In the genomic region with DNA sequence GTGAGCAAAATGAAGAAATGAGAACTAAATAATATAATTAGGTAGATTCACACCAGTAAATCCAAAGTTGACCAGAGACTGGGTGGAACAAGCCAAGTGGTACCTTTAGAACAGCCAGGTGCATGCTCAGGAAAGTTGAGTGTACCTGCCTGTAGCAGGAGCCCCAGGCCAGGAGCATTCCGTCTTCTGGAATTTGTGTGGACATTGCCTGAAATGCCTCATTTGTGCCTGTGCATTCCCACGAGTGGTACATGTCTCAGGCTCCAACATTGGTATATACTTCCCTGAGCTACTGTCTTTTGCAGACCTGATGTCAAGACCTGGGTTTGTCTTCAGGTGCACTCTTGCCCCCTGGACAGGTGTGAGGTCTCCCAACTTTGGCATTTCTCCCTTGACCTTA, we compare ENCODE assay signal across 28 cellular contexts.
DNase-seq lines count a peak whose midpoint lies in the region; TF ChIP-seq lines count a peak whose summit lies in the region.
"Had no signal": no experiment of that assay in that cellular context is flagged by ENCODE, and none has a peak within 500 bp of the region (broad histone marks: within the 10 kb centered on the region; RNA-seq: fewer than 3 reads in every experiment).

No MANE protein-coding gene starts in this region.

- no peak overlapping the region for H2BK120ac ChIP-seq in trophoblast cell (ENCODE audit: insufficient read depth, low read length, poor library complexity)

- TF ChIP-seq CTCF in spleen (IDR thresholded peaks at IDR 0.05 in 8 of 11, conservative IDR thresholded peaks at IDR 0.05 in 3 of 11) (no peak), esophagus squamous epithelium (IDR thresholded peaks at IDR 0.05) (no peak)

- no peak overlapping the region for H4K12ac ChIP-seq in trophoblast cell (ENCODE audit: low read depth, low read length)

- intact Hi-C loops in spleen (cut with DNase I; ENCODE audit: low total_unique reads) (no loop called here), esophagus squamous epithelium (cut with DNase I) (no loop called here)

- no peak overlapping the region for H2BK12ac ChIP-seq in trophoblast cell (ENCODE audit: low read length)

- DNase-seq in trophoblast cell: peak; percentile 31 to 72
- DNase-seq in spleen: peak; percentile 20
- DNase-seq in SHP77 treated with DMSO at 0.1 percent for 48 hours (lab: John Stamatoyannopoulos, UW): no peak
- no peak for DNase-seq in esophagus squamous epithelium (lab: John Stamatoyannopoulos, UW)
- DNase-seq: 8988T; ACHN; AML-193; BE2C; C1 segment of cervical spinal cord; Calu3; CD4-positive, alpha-beta memory T cell; CD4-positive, alpha-beta T cell; CD4-positive, CD25-positive, alpha-beta regulatory T cell; CD8-positive, alpha-beta memory T cell; CD8-positive, alpha-beta T cell; COR-L47; DMS 273 treated with DMSO at 0.1 percent for 48 hours; DMS153; DMS53; DMS79; DMS79 treated with DMSO at 0.1 percent for 48 hours; DND-41; EL had no signal

- H3K23ac ChIP-seq in trophoblast cell (ENCODE audit: low read length): no peak overlapping the region

- H4K8ac ChIP-seq in trophoblast cell (ENCODE audit: low read depth, low read length): no peak overlapping the region

- no peak overlapping the region for H2AFZ ChIP-seq in trophoblast cell (ENCODE audit: insufficient read depth, low read length, poor library complexity)

- no peak overlapping the region for H3K4ac ChIP-seq in trophoblast cell (ENCODE audit: low read depth, low read length)

- H3K4me3 ChIP-seq in trophoblast cell (ENCODE audit: low read depth, low read length) (no peak overlapping the region), spleen (no peak overlapping the region), esophagus squamous epithelium (no peak overlapping the region)
- H3K4me3 ChIP-seq: A549; BLaER1; BLaER1 treated with 17β-estradiol and CSF1 and Interleukin-3, amounts not matched to agents 10 nM and 100 nM had no signal

- no peak overlapping the region for H3K9ac ChIP-seq in trophoblast cell (ENCODE audit: low read length)
- H3K9ac ChIP-seq: BLaER1; BLaER1 treated with 17β-estradiol and CSF1 and Interleukin-3, amounts not matched to agents 10 nM and 100 nM had no signal

- H3K4me1 ChIP-seq in trophoblast cell (ENCODE audit: control insufficient read depth in 1 of 2, insufficient read depth in 2 of 2, low read length in 2 of 2) (no peaks in the 10 kb centered on the region), spleen (peaks cover 0 to 4% (median 0%) of the 10 kb centered on the region in 6 donors), esophagus squamous epithelium (no peaks in the 10 kb centered on the region)
- H3K4me1 ChIP-seq: A549, BE2C had no signal

- H3K9me3 ChIP-seq in trophoblast cell (ENCODE audit: insufficient read depth, low read depth, low read length) (peaks cover 8% of the 10 kb centered on the region), spleen (peaks cover 0 to 12% (median 9%) of the 10 kb centered on the region in 8 donors), esophagus squamous epithelium (peaks cover 0 to 14% (median 0%) of the 10 kb centered on the region in 3 donors)
- H3K9me3 ChIP-seq: A549, BE2C had no signal

- no CpG with 5 or more reads among the region's 2 CpGs for WGBS in trophoblast cell (ENCODE audit: extremely low coverage, insufficient coverage, insufficient read length)
- WGBS in spleen, 5 donors: 63 to 81% (median 69%) methylated on average over 2 of the region's 2 CpGs
- 35 to 71% methylated on average over 2 of the region's 2 CpGs for whole genome bisulfite sequencing in esophagus squamous epithelium, 2 donors

- no peak overlapping the region for H4K91ac ChIP-seq in trophoblast cell (ENCODE audit: low read depth, low read length)

- H3K27ac ChIP-seq in trophoblast cell (ENCODE audit: low read depth, low read length) (no peak overlapping the region), spleen (no peak overlapping the region), esophagus squamous epithelium (no peak overlapping the region)
- H3K27ac ChIP-seq: 22Rv1; A549; BLaER1; BLaER1 treated with 17β-estradiol and CSF1 and Interleukin-3, amounts not matched to agents 10 nM and 100 nM; C4-2B had no signal

- TF ChIP-seq POLR2A in spleen (IDR thresholded peaks at IDR 0.05) (no peak), esophagus squamous epithelium (IDR thresholded peaks at IDR 0.05) (no peak)

- H3K4me2 ChIP-seq in trophoblast cell (ENCODE audit: low read length): no peak overlapping the region
- H3K4me2 ChIP-seq: A549; BLaER1; BLaER1 treated with 17β-estradiol and CSF1 and Interleukin-3, amounts not matched to agents 10 nM and 100 nM had no signal

- no peak overlapping the region for H3K18ac ChIP-seq in trophoblast cell (ENCODE audit: low read length)

- no peak overlapping the region for H2BK5ac ChIP-seq in trophoblast cell (ENCODE audit: low read depth, low read length, poor library complexity)

- H3K27me3 ChIP-seq in trophoblast cell (ENCODE audit: insufficient read depth, low read length): no peaks in the 10 kb centered on the region
- peaks cover 0 to 35% (median 0%) of the 10 kb centered on the region in 7 donors for H3K27me3 ChIP-seq in spleen (replicated peaks in 1 of 7)
- H3K27me3 ChIP-seq in esophagus squamous epithelium: peaks cover 0 to 36% (median 0%) of the 10 kb centered on the region in 4 donors
- H3K27me3 ChIP-seq: BE2C; BLaER1; BLaER1 treated with 17β-estradiol and CSF1 and Interleukin-3, amounts not matched to agents 10 nM and 100 nM had no signal

- H2AK5ac ChIP-seq in trophoblast cell (ENCODE audit: low read length): no peak overlapping the region

- no peaks in the 10 kb centered on the region for H3K79me1 ChIP-seq in trophoblast cell (ENCODE audit: low read length)

- no peak overlapping the region for H3K14ac ChIP-seq in trophoblast cell (ENCODE audit: low read length)

- no peaks in the 10 kb centered on the region for H3K79me2 ChIP-seq in trophoblast cell (ENCODE audit: control insufficient read depth, insufficient read depth, low read length, poor library complexity)

- H3K36me3 ChIP-seq in trophoblast cell (ENCODE audit: control insufficient read depth in 1 of 2, insufficient read depth in 2 of 2, low read length in 2 of 2): no peaks in the 10 kb centered on the region
- no peaks in the 10 kb centered on the region for H3K36me3 ChIP-seq in spleen
- peaks cover 0 to 19% (median 0%) of the 10 kb centered on the region in 3 donors for H3K36me3 ChIP-seq in esophagus squamous epithelium
- H3K36me3 ChIP-seq: BE2C; BLaER1; BLaER1 treated with 17β-estradiol and CSF1 and Interleukin-3, amounts not matched to agents 10 nM and 100 nM had no signal

Comparison
In these comparisons a context has a peak if more than half of its experiments do, and no peak if none do; other contexts are left out.
1. DNase-seq: peak in trophoblast cell (2 of 2) and spleen (single experiment); none in SHP77 treated with DMSO at 0.1 percent for 48 hours (single experiment) and esophagus squamous epithelium (single experiment).